ENCODE assay signal across 15 cellular contexts in genomic region chr12:97555547-97556200, GRCh38.
DNase-seq lines count a peak whose midpoint lies in the region; ATAC-seq and TF ChIP-seq lines count a peak whose summit lies in the region.
"Had no signal": no experiment of that assay in that cellular context is flagged by ENCODE, and none has a peak within 500 bp of the region (broad histone marks: within the 10 kb centered on the region; RNA-seq: fewer than 3 reads in every experiment).

No MANE protein-coding gene starts in this region.

- H3K36me3 Mint-ChIP-seq in osteocyte (ENCODE audit: unreplicated experiment): no peaks in the 10 kb centered on the region
- H3K36me3 Mint-ChIP-seq: activated CD8-positive, alpha-beta memory T cell treated with anti-CD3 and anti-CD28 coated beads, Interleukin-2, amount 10 ng/mL, durations not matched to agents 7 days and 5 days; activated naive CD4-positive, alpha-beta T cell treated with anti-CD3 and anti-CD28 coated beads, Interleukin-2, amount 50 U/mL, for 72 hours; immature natural killer cell; naive B cell; stimulated activated naive B cell treated with anti-CD40 and anti-IgM and Interleukin-4, amounts not matched to agents 10 μg/mL and 1 μg/mL and 100 μg/mL, for 72 hours had no signal

- peak; percentile 52 for ATAC-seq in Panc1
- ATAC-seq: activated CD8-positive, alpha-beta memory T cell treated with anti-CD3 and anti-CD28 coated beads, Interleukin-2, amount 10 ng/mL, durations not matched to agents 7 days and 5 days; activated naive CD4-positive, alpha-beta T cell treated with anti-CD3 and anti-CD28 coated beads, Interleukin-2, amount 50 U/mL, for 72 hours; stimulated activated naive B cell treated with anti-CD40 and anti-IgM and Interleukin-4, amounts not matched to agents 10 μg/mL and 1 μg/mL and 100 μg/mL, for 72 hours had no signal

- WGBS in hepatocyte (ENCODE audit: low lambda C conversion rate, missing lambda C conversion rate): 65% methylated on average over 7 of the region's 7 CpGs
- 69% methylated on average over 7 of the region's 7 CpGs for WGBS in prostate gland

- CTCF ChIA-PET in Panc1 (lab: Charles Lee): interaction anchor here (0.6 kb wide), 1 partner anchor 873 kb away, joined by 3 read pairs; no protein-coding TSS in a partner anchor

- no peaks in the 10 kb centered on the region for H3K4me1 Mint-ChIP-seq in osteocyte (ENCODE audit: unreplicated experiment)
- H3K4me1 Mint-ChIP-seq: activated CD4-positive, alpha-beta T cell treated with anti-CD3 and anti-CD28 coated beads, Interleukin-2, amount 10 ng/mL, durations not matched to agents 24 days and 14 days; activated CD8-positive, alpha-beta memory T cell treated with anti-CD3 and anti-CD28 coated beads, Interleukin-2, amount 10 ng/mL, durations not matched to agents 7 days and 5 days; immature natural killer cell; naive B cell; stimulated activated naive B cell treated with anti-CD40 and anti-IgM and Interleukin-4, amounts not matched to agents 10 μg/mL and 1 μg/mL and 100 μg/mL, for 72 hours had no signal

- intact Hi-C loops in Panc1 (cut with micrococcal nuclease; ENCODE audit: unreplicated experiment): loop anchor here (10.0 kb wide), 1 partner anchor 149 kb away; no protein-coding TSS in a partner anchor
- intact Hi-C loops in prostate gland (cut with DNase I): no loop called here

- H3K4me2 ChIP-seq in hepatocyte: peak overlapping the region; percentile 23

- no peaks in the 10 kb centered on the region for H3K9me3 Mint-ChIP-seq in osteocyte (ENCODE audit: unreplicated experiment)
- H3K9me3 Mint-ChIP-seq: activated CD4-positive, alpha-beta T cell treated with anti-CD3 and anti-CD28 coated beads, Interleukin-2, amount 10 ng/mL, durations not matched to agents 24 days and 14 days; activated naive CD4-positive, alpha-beta T cell treated with anti-CD3 and anti-CD28 coated beads, Interleukin-2, amount 50 U/mL, for 72 hours; stimulated activated naive B cell treated with anti-CD40 and anti-IgM and Interleukin-4, amounts not matched to agents 10 μg/mL and 1 μg/mL and 100 μg/mL, for 72 hours had no signal

- no peak for TF ChIP-seq POLR2A in prostate gland (IDR thresholded peaks at IDR 0.05)

- POLR2A ChIA-PET in Panc1 (lab: Charles Lee): no interaction called here

- peaks cover 43% of the 10 kb centered on the region for H3K4me1 ChIP-seq in Panc1 (ENCODE audit: control insufficient read depth, insufficient read depth, low read length)
- peaks cover 15% of the 10 kb centered on the region for H3K4me1 ChIP-seq in hepatocyte (ENCODE audit: insufficient read depth)
- peaks cover 19% of the 10 kb centered on the region for H3K4me1 ChIP-seq in prostate gland (replicated peaks)

- in situ Hi-C loops in Panc1 (cut with HindIII; ENCODE audit: low pct_unique_long_range_greater_than_20kb, low sequenced_read_pairs): no loop called here

- H3K9me2 ChIP-seq in hepatocyte (replicated peaks; ENCODE audit: insufficient read depth): no peaks in the 10 kb centered on the region

- DNase-seq in DMS79 treated with DMSO at 0.1 percent for 48 hours (lab: John Stamatoyannopoulos, UW) (peak; percentile 92), Panc1 (ENCODE audit: low read depth, low spot score) (no peak), hepatocyte (ENCODE audit: low spot score) (no peak), prostate gland (ENCODE audit: low spot score) (no peak), osteocyte (ENCODE audit: extremely low spot score, unreplicated experiment) (no peak), occipital lobe (lab: John Stamatoyannopoulos, UW) (no peak), NCI-H1694 (lab: John Stamatoyannopoulos, UW) (no peak)
- DNase-seq: activated CD4-positive, alpha-beta T cell treated with anti-CD3 and anti-CD28 coated beads, Interleukin-2, amount 10 ng/mL, durations not matched to agents 24 days and 14 days; activated CD8-positive, alpha-beta memory T cell treated with anti-CD3 and anti-CD28 coated beads, Interleukin-2, amount 10 ng/mL, durations not matched to agents 7 days and 5 days; AML-193; immature natural killer cell; naive B cell; stimulated activated CD4-positive, alpha-beta T cell treated with anti-CD3 and anti-CD28 coated beads, Interleukin-1b, Interleukin-23, amount 100 ng/mL, for 48 hours; stimulated activated naive B cell treated with anti-CD40 and anti-IgM and Interleukin-4, amounts not matched to agents 10 μg/mL and 1 μg/mL and 100 μg/mL, for 72 hours had no signal

- no peak overlapping the region for H3K27ac Mint-ChIP-seq in osteocyte (ENCODE audit: unreplicated experiment)
- H3K27ac Mint-ChIP-seq: activated CD4-positive, alpha-beta T cell treated with anti-CD3 and anti-CD28 coated beads, Interleukin-2, amount 10 ng/mL, durations not matched to agents 24 days and 14 days; activated CD8-positive, alpha-beta memory T cell treated with anti-CD3 and anti-CD28 coated beads, Interleukin-2, amount 10 ng/mL, durations not matched to agents 7 days and 5 days; activated naive CD4-positive, alpha-beta T cell treated with anti-CD3 and anti-CD28 coated beads, Interleukin-2, amount 50 U/mL, for 72 hours; immature natural killer cell; stimulated activated naive B cell treated with anti-CD40 and anti-IgM and Interleukin-4, amounts not matched to agents 10 μg/mL and 1 μg/mL and 100 μg/mL, for 72 hours had no signal

- TF ChIP-seq CTCF in Panc1 (IDR thresholded peaks at IDR 0.05) (no peak), hepatocyte (IDR thresholded peaks at IDR 0.05; ENCODE audit: poor library complexity) (no peak), prostate gland (IDR thresholded peaks at IDR 0.05) (no peak), osteocyte (IDR thresholded peaks at IDR 0.05) (no peak)

- H3K9me3 ChIP-seq in Panc1 (ENCODE audit: control insufficient read depth, insufficient read depth, low read depth, low read length) (no peaks in the 10 kb centered on the region), hepatocyte (ENCODE audit: low read depth) (no peaks in the 10 kb centered on the region), prostate gland (no peaks in the 10 kb centered on the region)

- H2AFZ ChIP-seq in hepatocyte: peak overlapping the region; percentile 5

- H3K27me3 ChIP-seq in Panc1 (ENCODE audit: control insufficient read depth, insufficient read depth, low read length) (no peaks in the 10 kb centered on the region), hepatocyte (no peaks in the 10 kb centered on the region), prostate gland (replicated peaks; ENCODE audit: insufficient read depth) (no peaks in the 10 kb centered on the region)

- H3K27me3 Mint-ChIP-seq in osteocyte (ENCODE audit: unreplicated experiment): no peaks in the 10 kb centered on the region
- H3K27me3 Mint-ChIP-seq: activated CD4-positive, alpha-beta T cell treated with anti-CD3 and anti-CD28 coated beads, Interleukin-2, amount 10 ng/mL, durations not matched to agents 24 days and 14 days; activated CD8-positive, alpha-beta memory T cell treated with anti-CD3 and anti-CD28 coated beads, Interleukin-2, amount 10 ng/mL, durations not matched to agents 7 days and 5 days; stimulated activated naive B cell treated with anti-CD40 and anti-IgM and Interleukin-4, amounts not matched to agents 10 μg/mL and 1 μg/mL and 100 μg/mL, for 72 hours had no signal

- no TSS peak for BruUV-seq in Panc1 (replicated peaks; lab: Mats Ljungman, UMichigan)

- H3K36me3 ChIP-seq in Panc1 (ENCODE audit: control insufficient read depth, insufficient read depth, low read length) (no peaks in the 10 kb centered on the region), hepatocyte (replicated peaks; ENCODE audit: insufficient read depth, low read depth) (no peaks in the 10 kb centered on the region), prostate gland (no peaks in the 10 kb centered on the region)

- H4K20me1 ChIP-seq in hepatocyte (ENCODE audit: insufficient read depth, poor library complexity, severe bottlenecking): no peaks in the 10 kb centered on the region

- H3K4me3 Mint-ChIP-seq in osteocyte (ENCODE audit: unreplicated experiment): no peak overlapping the region
- H3K4me3 Mint-ChIP-seq: activated CD4-positive, alpha-beta T cell treated with anti-CD3 and anti-CD28 coated beads, Interleukin-2, amount 10 ng/mL, durations not matched to agents 24 days and 14 days; activated CD8-positive, alpha-beta memory T cell treated with anti-CD3 and anti-CD28 coated beads, Interleukin-2, amount 10 ng/mL, durations not matched to agents 7 days and 5 days; immature natural killer cell; naive B cell; stimulated activated naive B cell treated with anti-CD40 and anti-IgM and Interleukin-4, amounts not matched to agents 10 μg/mL and 1 μg/mL and 100 μg/mL, for 72 hours had no signal

- no peaks in the 10 kb centered on the region for H3K79me2 ChIP-seq in hepatocyte

- no peak overlapping the region for H3K4me3 ChIP-seq in Panc1 (ENCODE audit: low read depth in 2 of 2, low read length in 2 of 2)
- no peak overlapping the region for H3K4me3 ChIP-seq in hepatocyte
- no peak overlapping the region for H3K4me3 ChIP-seq in prostate gland

- peak overlapping the region; percentile 96 for H3K27ac ChIP-seq in Panc1 (ENCODE audit: low read length)
- H3K27ac ChIP-seq in hepatocyte: no peak overlapping the region
- peak overlapping the region; percentile 67 to 72 for H3K27ac ChIP-seq in prostate gland
